11 cellular contexts compared by ENCODE assay signal in the genomic region with DNA sequence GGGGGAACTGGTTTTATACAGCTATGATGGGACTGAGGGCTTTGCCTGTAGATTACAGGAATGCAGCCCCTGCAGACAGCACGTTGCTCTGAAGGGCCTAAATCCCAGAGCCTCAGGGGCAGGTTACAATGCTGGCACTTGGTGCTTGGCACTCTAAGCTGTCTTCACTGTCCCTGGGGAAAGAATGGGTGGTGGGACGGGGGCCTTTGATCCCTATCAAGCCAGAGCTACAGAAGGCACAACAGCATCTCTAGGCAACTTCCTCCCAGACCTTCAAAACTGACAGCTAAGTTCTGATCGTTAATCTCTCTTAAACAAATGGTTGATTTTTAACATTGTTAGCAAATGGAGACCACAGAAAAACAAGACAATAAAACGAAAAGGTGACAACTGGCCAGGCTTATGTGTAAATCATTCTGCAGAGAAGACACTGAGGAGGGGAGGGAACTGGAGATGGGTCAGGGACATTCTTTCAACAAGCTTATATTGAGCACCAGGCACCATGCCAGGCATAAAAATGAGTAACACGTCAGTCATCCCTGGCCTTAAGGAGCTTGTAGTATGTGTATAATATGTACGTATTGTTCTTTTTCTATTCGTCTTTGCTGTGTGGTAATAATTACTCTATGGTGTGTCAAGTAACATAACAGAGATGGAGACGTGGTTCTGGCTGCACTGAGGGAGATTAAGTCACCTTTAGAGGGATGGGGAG. TPM values are rescaled to one million over a fixed set of nuclear protein-coding genes. Genes with fewer than 3 reads are reported as not detected.
DNase-seq lines count a peak whose midpoint lies in the region; ATAC-seq and TF ChIP-seq lines count a peak whose summit lies in the region.
"Had no signal": no experiment of that assay in that cellular context is flagged by ENCODE, and none has a peak within 500 bp of the region (broad histone marks: within the 10 kb centered on the region; RNA-seq: fewer than 3 reads in every experiment).

No MANE protein-coding gene starts in this region.

- H3K9me3 ChIP-seq in GM23248 (ENCODE audit: low read depth) (no peaks in the 10 kb centered on the region), SJSA1 (replicated peaks) (no peaks in the 10 kb centered on the region)

- no peaks in the 10 kb centered on the region for H3K9me3 Mint-ChIP-seq in WTC11

- H3K27me3 ChIP-seq in GM23248 (replicated peaks; ENCODE audit: insufficient read depth) (no peaks in the 10 kb centered on the region), SJSA1 (replicated peaks) (no peaks in the 10 kb centered on the region)
- H3K27me3 ChIP-seq: dorsolateral prefrontal cortex had no signal

- no peaks in the 10 kb centered on the region for H3K9me2 ChIP-seq in GM23248 (ENCODE audit: insufficient read depth)

- DNase-seq in 8988T: peak; percentile 41
- DNase-seq in GM23248: peak; percentile 86
- DNase-seq in SJSA1 (ENCODE audit: low read depth in 1 of 2, low spot score in 2 of 2): peak; percentile 86 to 87
- DNase-seq in fibroblast of pulmonary artery (ENCODE audit: low read depth): peak; percentile 92
- no peak for DNase-seq in WTC11 (ENCODE audit: low spot score)
- DNase-seq in GDM1 (lab: John Stamatoyannopoulos, UW): no peak
- DNase-seq: dorsolateral prefrontal cortex, NCI-H2081 treated with DMSO at 0.1 percent for 48 hours, occipital lobe had no signal

- H3K4me1 Mint-ChIP-seq in WTC11: peaks cover 8% of the 10 kb centered on the region; the same call in 1 of the 2 replicates

- in situ Hi-C loops in GM23248 (cut with MboI): no loop called here

- H3K4me1 ChIP-seq in GM23248 (ENCODE audit: insufficient read depth): peaks cover 11% of the 10 kb centered on the region
- H3K4me1 ChIP-seq in SJSA1 (replicated peaks): peaks cover 42% of the 10 kb centered on the region

- POLR2A ChIA-PET in WTC11 (lab: Charles Lee): interaction anchor here (0.5 kb wide), 1 partner anchor 135 kb away, joined by 4 read pairs; no protein-coding TSS in a partner anchor

- CTCF ChIA-PET in WTC11 (lab: Charles Lee): no interaction called here

- WGBS in GM23248 (ENCODE audit: low coverage in 1 of 2, low lambda C conversion rate in 2 of 2, missing lambda C conversion rate in 2 of 2), 2 experiments: 22 to 29% methylated on average over 8 of the region's 8 CpGs

- H3K27ac Mint-ChIP-seq in WTC11: no peak overlapping the region

- no peak overlapping the region for H3K4me3 Mint-ChIP-seq in WTC11

- no peaks in the 10 kb centered on the region; the same call in 1 of the 2 replicates for H3F3A ChIP-seq in GM23248 (ENCODE audit: insufficient read depth)

- TF ChIP-seq CTCF in fibroblast of pulmonary artery (IDR thresholded peaks at IDR 0.05; ENCODE audit: low read length, missing control alignments): no peak
- no peak for TF ChIP-seq CTCF in WTC11 (IDR thresholded peaks at IDR 0.05)

- H3K27ac ChIP-seq in GM23248 (no peak overlapping the region), SJSA1 (no peak overlapping the region)
- H3K27ac ChIP-seq: dorsolateral prefrontal cortex had no signal

- no peaks in the 10 kb centered on the region for H3K27me3 Mint-ChIP-seq in WTC11 (ENCODE audit: low read depth)

- no peak overlapping the region for H3K9ac ChIP-seq in GM23248

- no peak overlapping the region for H3K4me2 ChIP-seq in GM23248 (ENCODE audit: unreplicated experiment)

- H3K36me3 ChIP-seq in GM23248 (ENCODE audit: low read depth) (peaks cover 3% of the 10 kb centered on the region; the same call in 1 of the 2 replicates), SJSA1 (no peaks in the 10 kb centered on the region)

- H3K36me3 Mint-ChIP-seq in WTC11: no peaks in the 10 kb centered on the region

- ATAC-seq in HG02938 (IDR thresholded peaks at IDR 0.05; ENCODE audit: unreplicated experiment): no peak
- no peak for ATAC-seq in WTC11
- ATAC-seq in GM19035 (IDR thresholded peaks at IDR 0.05; ENCODE audit: unreplicated experiment): no peak

- no peaks in the 10 kb centered on the region for H4K20me1 ChIP-seq in GM23248 (ENCODE audit: insufficient read depth)

- H3K79me2 ChIP-seq in GM23248 (ENCODE audit: insufficient read depth): no peaks in the 10 kb centered on the region

- no peak overlapping the region for H3K4me3 ChIP-seq in GM23248
- no peak overlapping the region for H3K4me3 ChIP-seq in SJSA1
- no peak overlapping the region for H3K4me3 ChIP-seq in fibroblast of pulmonary artery (replicated peaks; ENCODE audit: low read depth, low read length)
- H3K4me3 ChIP-seq: dorsolateral prefrontal cortex had no signal

- no peak overlapping the region for H2AFZ ChIP-seq in GM23248

TF ChIP-seq in WTC11, 78 proteins besides CTCF, POLR2A, EP300 and RAD21 (continues in another document):
- no peak for TF ChIP-seq FOXP1 (CRISPR knock-in tag; IDR thresholded peaks at IDR 0.05; ENCODE audit: borderline replicate concordance)
- no peak for TF ChIP-seq JUN (CRISPR knock-in tag; IDR thresholded peaks at IDR 0.05)
- TF ChIP-seq ESRRA (CRISPR knock-in tag; IDR thresholded peaks at IDR 0.05; ENCODE audit: borderline replicate concordance): no peak
- TF ChIP-seq, protein P1, sequence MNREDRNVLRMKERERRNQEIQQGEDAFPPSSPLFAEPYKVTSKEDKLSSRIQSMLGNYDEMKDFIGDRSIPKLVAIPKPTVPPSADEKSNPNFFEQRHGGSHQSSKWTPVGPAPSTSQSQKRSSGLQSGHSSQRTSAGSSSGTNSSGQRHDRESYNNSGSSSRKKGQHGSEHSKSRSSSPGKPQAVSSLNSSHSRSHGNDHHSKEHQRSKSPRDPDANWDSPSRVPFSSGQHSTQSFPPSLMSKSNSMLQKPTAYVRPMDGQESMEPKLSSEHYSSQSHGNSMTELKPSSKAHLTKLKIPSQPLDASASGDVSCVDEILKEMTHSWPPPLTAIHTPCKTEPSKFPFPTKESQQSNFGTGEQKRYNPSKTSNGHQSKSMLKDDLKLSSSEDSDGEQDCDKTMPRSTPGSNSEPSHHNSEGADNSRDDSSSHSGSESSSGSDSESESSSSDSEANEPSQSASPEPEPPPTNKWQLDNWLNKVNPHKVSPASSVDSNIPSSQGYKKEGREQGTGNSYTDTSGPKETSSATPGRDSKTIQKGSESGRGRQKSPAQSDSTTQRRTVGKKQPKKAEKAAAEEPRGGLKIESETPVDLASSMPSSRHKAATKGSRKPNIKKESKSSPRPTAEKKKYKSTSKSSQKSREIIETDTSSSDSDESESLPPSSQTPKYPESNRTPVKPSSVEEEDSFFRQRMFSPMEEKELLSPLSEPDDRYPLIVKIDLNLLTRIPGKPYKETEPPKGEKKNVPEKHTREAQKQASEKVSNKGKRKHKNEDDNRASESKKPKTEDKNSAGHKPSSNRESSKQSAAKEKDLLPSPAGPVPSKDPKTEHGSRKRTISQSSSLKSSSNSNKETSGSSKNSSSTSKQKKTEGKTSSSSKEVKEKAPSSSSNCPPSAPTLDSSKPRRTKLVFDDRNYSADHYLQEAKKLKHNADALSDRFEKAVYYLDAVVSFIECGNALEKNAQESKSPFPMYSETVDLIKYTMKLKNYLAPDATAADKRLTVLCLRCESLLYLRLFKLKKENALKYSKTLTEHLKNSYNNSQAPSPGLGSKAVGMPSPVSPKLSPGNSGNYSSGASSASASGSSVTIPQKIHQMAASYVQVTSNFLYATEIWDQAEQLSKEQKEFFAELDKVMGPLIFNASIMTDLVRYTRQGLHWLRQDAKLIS (CRISPR knock-in tag; IDR thresholded peaks at IDR 0.05; ENCODE audit: borderline replicate concordance): no peak
- no peak for TF ChIP-seq NR1H2 (CRISPR knock-in tag; IDR thresholded peaks at IDR 0.05)
- TF ChIP-seq, protein P2, sequence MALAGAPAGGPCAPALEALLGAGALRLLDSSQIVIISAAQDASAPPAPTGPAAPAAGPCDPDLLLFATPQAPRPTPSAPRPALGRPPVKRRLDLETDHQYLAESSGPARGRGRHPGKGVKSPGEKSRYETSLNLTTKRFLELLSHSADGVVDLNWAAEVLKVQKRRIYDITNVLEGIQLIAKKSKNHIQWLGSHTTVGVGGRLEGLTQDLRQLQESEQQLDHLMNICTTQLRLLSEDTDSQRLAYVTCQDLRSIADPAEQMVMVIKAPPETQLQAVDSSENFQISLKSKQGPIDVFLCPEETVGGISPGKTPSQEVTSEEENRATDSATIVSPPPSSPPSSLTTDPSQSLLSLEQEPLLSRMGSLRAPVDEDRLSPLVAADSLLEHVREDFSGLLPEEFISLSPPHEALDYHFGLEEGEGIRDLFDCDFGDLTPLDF (CRISPR knock-in tag; IDR thresholded peaks at IDR 0.05): no peak
- TF ChIP-seq NFATC4 (CRISPR knock-in tag; IDR thresholded peaks at IDR 0.05): no peak
- TF ChIP-seq, protein P3, sequence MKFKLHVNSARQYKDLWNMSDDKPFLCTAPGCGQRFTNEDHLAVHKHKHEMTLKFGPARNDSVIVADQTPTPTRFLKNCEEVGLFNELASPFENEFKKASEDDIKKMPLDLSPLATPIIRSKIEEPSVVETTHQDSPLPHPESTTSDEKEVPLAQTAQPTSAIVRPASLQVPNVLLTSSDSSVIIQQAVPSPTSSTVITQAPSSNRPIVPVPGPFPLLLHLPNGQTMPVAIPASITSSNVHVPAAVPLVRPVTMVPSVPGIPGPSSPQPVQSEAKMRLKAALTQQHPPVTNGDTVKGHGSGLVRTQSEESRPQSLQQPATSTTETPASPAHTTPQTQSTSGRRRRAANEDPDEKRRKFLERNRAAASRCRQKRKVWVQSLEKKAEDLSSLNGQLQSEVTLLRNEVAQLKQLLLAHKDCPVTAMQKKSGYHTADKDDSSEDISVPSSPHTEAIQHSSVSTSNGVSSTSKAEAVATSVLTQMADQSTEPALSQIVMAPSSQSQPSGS (CRISPR knock-in tag; IDR thresholded peaks at IDR 0.05; ENCODE audit: borderline replicate concordance, low read depth): no peak

RNA-seq across cellular contexts. Expression of a gene that starts 49.1 kb away (rescaled TPM):
- total RNA-seq in GM23248 (2014; rRNA removed; shearing (Covaris generic)): 41.1 and 41.8 TPM in 2 replicates
- 40.9 and 42.1 TPM in 2 replicates for polyA plus RNA-seq in GM23248 (2016; fragmentation: Nextera tagmentation; extraction: Ambion mirVana)
- 3.7 and 5.6 TPM in 2 replicates for total RNA-seq in SJSA1 (2014; rRNA removed; shearing (Covaris generic))
- total RNA-seq in WTC11 (2021): 2.8 to 3.3 TPM (median 2.8 TPM) in 3 replicates

RNA-seq across cellular contexts. Expression of a gene that starts 55.1 kb away (rescaled TPM):
- total RNA-seq in GM23248 (2014; rRNA removed; shearing (Covaris generic)): 15.8 and 18.6 TPM in 2 replicates
- polyA plus RNA-seq in GM23248 (2016; fragmentation: Nextera tagmentation; extraction: Ambion mirVana): 40.5 and 43.2 TPM in 2 replicates
- total RNA-seq in SJSA1 (2014; rRNA removed; shearing (Covaris generic)): 24.1 and 26.8 TPM in 2 replicates
- 22.0 to 27.5 TPM (median 25.0 TPM) in 3 replicates for total RNA-seq in WTC11 (2021)

Comparison
In these comparisons a context has a peak if more than half of its experiments do, and no peak if none do; other contexts are left out.
1. DNase-seq: peak in 8988T (single experiment), GM23248 (single experiment), SJSA1 (2 of 2) and fibroblast of pulmonary artery (single experiment); none in WTC11 (single experiment) and GDM1 (single experiment).